In genomic region chr5:55816342-55816741, GRCh38 we compare ENCODE assay signal across 11 cellular contexts.
DNase-seq lines count a peak whose midpoint lies in the region; ATAC-seq and TF ChIP-seq lines count a peak whose summit lies in the region.
"Had no signal": no experiment of that assay in that cellular context is flagged by ENCODE, and none has a peak within 500 bp of the region (broad histone marks: within the 10 kb centered on the region; RNA-seq: fewer than 3 reads in every experiment).

No MANE protein-coding gene starts in this region.

- POLR2A ChIA-PET in AG04449 (lab: Yijun Ruan, JAX), result no interaction called here

- no peak overlapping the region for H3K4me3 ChIP-seq in AG04449 (ENCODE audit: low read depth, low read length)
- H3K4me3 ChIP-seq in HFF-Myc (replicated peaks; ENCODE audit: low read depth, low read length), result no peak overlapping the region
- no peak overlapping the region for H3K4me3 ChIP-seq in adipocyte (ENCODE audit: low read length)
- H3K4me3 ChIP-seq in foreskin fibroblast (ENCODE audit: low read depth in 1 of 2, low read length in 2 of 2), result no peak overlapping the region
- no peak overlapping the region for H3K4me3 ChIP-seq in WERI-Rb-1 (ENCODE audit: low read depth, low read length)
- H3K4me3 ChIP-seq: cardiac muscle cell had no signal

- H3K27ac ChIP-seq in WERI-Rb-1, result no peak overlapping the region
- H3K27ac ChIP-seq: cardiac muscle cell, parathyroid adenoma had no signal

- no peak for TF ChIP-seq CTCF in AG04449 (IDR thresholded peaks at IDR 0.05; ENCODE audit: insufficient read depth, low read length, missing control alignments)
- TF ChIP-seq CTCF in HFF-Myc (IDR thresholded peaks at IDR 0.05; ENCODE audit: low read depth, low read length, missing control alignments), result no peak
- no peak for TF ChIP-seq CTCF in foreskin fibroblast (IDR thresholded peaks at IDR 0.05; ENCODE audit: low read depth, low read length)
- TF ChIP-seq CTCF in WERI-Rb-1 (IDR thresholded peaks at IDR 0.05; ENCODE audit: low read depth, low read length), result no peak

- ATAC-seq in HG02885 (IDR thresholded peaks at IDR 0.05; ENCODE audit: poor library complexity, unreplicated experiment), result no peak
- no peak for ATAC-seq in GM18511 (IDR thresholded peaks at IDR 0.05; ENCODE audit: unreplicated experiment)

- DNase-seq in AG04449 (ENCODE audit: low read depth, low spot score), result peak; percentile 74
- peak; percentile 69 for DNase-seq in HFF-Myc (ENCODE audit: extremely low read depth, low read depth)
- DNase-seq in adipocyte (ENCODE audit: low read depth), result peak; percentile 83
- peak; percentile 77 to 91 for DNase-seq in foreskin fibroblast
- DNase-seq in WERI-Rb-1, result no peak
- DNase-seq in T-helper 2 cell, result no peak
- DNase-seq: CD4-positive, alpha-beta T cell had no signal

- CTCF ChIA-PET in AG04449 (lab: Yijun Ruan, JAX), result no interaction called here

- H3K27me3 ChIP-seq in adipocyte (replicated peaks; ENCODE audit: control insufficient read depth, insufficient read depth, low read length) (peaks cover 8% of the 10 kb centered on the region), WERI-Rb-1 (ENCODE audit: insufficient read depth, low read depth, severe bottlenecking) (no peaks in the 10 kb centered on the region)

- peaks cover 4% of the 10 kb centered on the region for H3K4me1 ChIP-seq in adipocyte (ENCODE audit: control insufficient read depth, insufficient read depth, low read length)
- H3K4me1 ChIP-seq: parathyroid adenoma had no signal

- H3K9ac ChIP-seq in adipocyte (ENCODE audit: low read length), result no peak overlapping the region
- H3K9ac ChIP-seq: parathyroid adenoma had no signal

- H3K36me3 ChIP-seq in adipocyte (ENCODE audit: control insufficient read depth, insufficient read depth, low read length, severe bottlenecking) (no peaks in the 10 kb centered on the region), WERI-Rb-1 (no peaks in the 10 kb centered on the region)
- H3K36me3 ChIP-seq: cardiac muscle cell had no signal

- H3K9me3 ChIP-seq in adipocyte (ENCODE audit: control insufficient read depth, low read length) (no peaks in the 10 kb centered on the region), WERI-Rb-1 (ENCODE audit: severe bottlenecking) (no peaks in the 10 kb centered on the region)

Comparison
In these comparisons a context has a peak if more than half of its experiments do, and no peak if none do; other contexts are left out.
1. DNase-seq: peak in AG04449 (single experiment), HFF-Myc (single experiment), adipocyte (single experiment) and foreskin fibroblast (2 of 2); none in WERI-Rb-1 (single experiment) and T-helper 2 cell (0 of 5).